ENCODE assay signal across 1 cellular context in genomic region chr1:52240592-52240991, GRCh38.
TF ChIP-seq lines count a peak whose summit lies in the region.

No MANE protein-coding gene starts in this region.

TF ChIP-seq in HEK293, 187 proteins besides CTCF, POLR2A, EP300 and RAD21 (continued from another document):
- TF ChIP-seq ELK4 (IDR thresholded peaks at IDR 0.05; ENCODE audit: borderline replicate concordance, low read depth, low read length) (no peak), FEZF1 (tag by site-specific recombination; IDR thresholded peaks at IDR 0.05) (peak; percentile 74), IKZF3 (tag by site-specific recombination; IDR thresholded peaks at IDR 0.05) (0 out of 2 replicates have a peak, but pooled peaks have one; percentile 31), ZNF404 (tag by site-specific recombination; IDR thresholded peaks at IDR 0.05) (no peak), ZNF266 (tag by site-specific recombination; IDR thresholded peaks at IDR 0.05; ENCODE audit: low read depth) (no peak), SP7 (tag by site-specific recombination; IDR thresholded peaks at IDR 0.05) (peak; percentile 92), ZNF548 (tag by site-specific recombination; IDR thresholded peaks at IDR 0.05) (no peak), ZNF843 (tag by site-specific recombination; IDR thresholded peaks at IDR 0.05) (0 out of 2 replicates have a peak, but pooled peaks have one; percentile 47)
